In the genomic region with DNA sequence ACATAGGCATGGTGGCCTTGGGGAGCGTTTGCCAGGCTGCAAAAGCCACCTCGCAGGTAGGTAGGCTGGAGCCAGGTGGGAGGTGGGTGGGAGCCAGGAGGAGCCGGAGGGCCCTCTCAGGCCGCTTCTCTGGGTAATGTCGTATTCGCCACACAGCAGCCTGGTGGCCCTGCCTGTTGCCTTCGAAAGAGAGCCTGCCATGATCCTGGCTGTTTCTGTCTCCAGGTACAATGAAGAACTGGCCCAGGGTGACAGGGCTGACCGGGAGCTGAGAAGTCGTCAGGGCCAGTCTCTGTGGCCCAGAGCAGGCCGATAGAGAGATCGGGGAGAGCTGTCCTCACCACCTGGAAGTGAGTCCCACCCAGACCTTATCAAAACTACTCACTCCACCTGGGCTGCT, we compare ENCODE assay signal across 5 cellular contexts.
DNase-seq lines count a peak whose midpoint lies in the region; ATAC-seq, FAIRE-seq and TF ChIP-seq lines count a peak whose summit lies in the region.
"Not testable (repeated sequence)": the region's sequence is repeated elsewhere in the genome, so short reads cannot be mapped to it uniquely, and the experiment has no call there.

No MANE protein-coding gene starts in this region.

- H3K9me3 ChIP-seq in right atrium auricular region (peaks cover 0 to 11% of the 10 kb centered on the region in 2 donors), lung (ENCODE audit: control insufficient read depth in 2 of 2, insufficient read depth in 1 of 2, low read length in 1 of 2) (peaks cover 0 to 16% of the 10 kb centered on the region in 2 donors)
- H3K9me3 ChIP-seq in kidney (ENCODE audit: control insufficient read depth in 1 of 2, low read length in 2 of 2) = not testable (repeated sequence)

- H3K27me3 ChIP-seq in right atrium auricular region; lung (ENCODE audit: control insufficient read depth, insufficient read depth): not testable (repeated sequence)

- not testable (repeated sequence) for H3K4me3 ChIP-seq in coronary artery; right atrium auricular region; kidney (ENCODE audit: low read length in 2 of 2); lung

- WGBS in lung, 2 donors = 68 to 71% methylated on average over 7 to 11 of the region's 11 CpGs

- not testable (repeated sequence) for FAIRE-seq in kidney (lab: Jason Lieb, UNC)

- not testable (repeated sequence) for H3K9ac ChIP-seq in kidney (ENCODE audit: low read length in 2 of 2)

- not testable (repeated sequence) for H3K36me3 ChIP-seq in right atrium auricular region; kidney (ENCODE audit: control insufficient read depth in 1 of 2, insufficient read depth in 2 of 2, low read length in 2 of 2); lung (ENCODE audit: control insufficient read depth in 2 of 2, insufficient read depth in 2 of 2, low read length in 2 of 2)

- not testable (repeated sequence) for TF ChIP-seq CTCF in coronary artery (IDR thresholded peaks at IDR 0.05); right atrium auricular region (IDR thresholded peaks at IDR 0.05); kidney (IDR thresholded peaks at IDR 0.05; ENCODE audit: borderline replicate concordance, extremely low read depth, insufficient read depth); lung (IDR thresholded peaks at IDR 0.05; ENCODE audit: control extremely low read depth, extremely low read depth)

- not testable (repeated sequence) for H3K27ac ChIP-seq in coronary artery; right atrium auricular region; kidney (ENCODE audit: low read depth in 2 of 2, low read length in 2 of 2); lung (ENCODE audit: low read depth in 1 of 2, low read length in 1 of 2)

- not testable (repeated sequence) for H3K4me1 ChIP-seq in right atrium auricular region; kidney (ENCODE audit: control insufficient read depth in 1 of 2, insufficient read depth in 1 of 2, low read depth in 1 of 2, low read length in 2 of 2); lung (ENCODE audit: control insufficient read depth in 2 of 2, insufficient read depth in 2 of 2, low read length in 2 of 2)

- DNase-seq in coronary artery (ENCODE audit: low spot score) = peak; percentile 70
- DNase-seq in Right ventricle myocardium inferior (ENCODE audit: missing footprints) = peak; percentile 45
- DNase-seq in right atrium auricular region (ENCODE audit: low spot score) = peak; percentile 57
- peak; percentile 49 for DNase-seq in kidney
- DNase-seq in lung (ENCODE audit: low spot score) = peak; percentile 24

- intact Hi-C loops in Right ventricle myocardium inferior (cut with DNase I); kidney (cut with DNase I): not testable (repeated sequence)

- ATAC-seq in Right ventricle myocardium inferior; lung (ENCODE audit: insufficient read depth, low FRiP score): not testable (repeated sequence)
